In the genomic region with DNA sequence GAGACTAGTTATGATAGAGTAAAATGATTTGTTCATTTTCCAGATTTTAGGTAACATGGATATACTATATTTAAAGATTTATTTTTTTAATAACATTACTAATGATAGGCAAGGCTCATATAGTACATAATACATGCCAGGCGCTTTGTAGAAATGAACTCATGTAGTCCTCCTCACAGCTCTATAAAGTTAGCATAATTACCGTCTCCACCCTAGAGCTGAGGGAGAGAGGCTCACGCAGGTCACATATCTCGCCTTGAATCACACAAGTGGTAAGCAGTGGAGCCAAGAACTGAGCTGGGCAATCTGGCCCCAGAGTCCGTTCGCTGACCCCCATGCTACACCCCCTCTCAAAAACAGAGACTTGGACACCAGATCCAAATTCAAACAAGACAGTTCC, we compare ENCODE assay signal across 24 cellular contexts.
"Had no signal": no experiment of that assay in that cellular context is flagged by ENCODE, and none has a peak within 500 bp of the region (broad histone marks: within the 10 kb centered on the region; RNA-seq: fewer than 3 reads in every experiment).

No MANE protein-coding gene starts in this region.

- ATAC-seq: esophagus mucosa; heart left ventricle; left lung; lower lobe of right lung; natural killer cell treated with Interleukin-12 subunit alpha and Interleukin-12 subunit beta and Interleukin-15 and Interleukin-18, amount 100 ng/mL, for 72 hours; right lobe of liver; stimulated activated memory B cell treated with anti-CD40 and anti-IgM and Interleukin-4, amounts not matched to agents 10 μg/mL and 1 μg/mL and 100 μg/mL, for 72 hours had no signal

- H3K9ac ChIP-seq: parathyroid adenoma had no signal

- H3K36me3 ChIP-seq: left lung, lower lobe of right lung, prostate gland, right lobe of liver had no signal

- H2AFZ ChIP-seq: parathyroid adenoma had no signal

- H3K79me2 ChIP-seq: parathyroid adenoma had no signal

- DNase-seq: cerebellar nuclear complex; effector CD4-positive, alpha-beta T cell; heart left ventricle; hippocampal formation; left lung; lower lobe of right lung; right lobe of liver; spleen; stimulated activated CD4-positive, alpha-beta T cell treated with anti-CD3 and anti-CD28 coated beads, Interleukin-15, amount 100 ng/mL, for 24 hours; stimulated activated CD4-positive, alpha-beta T cell treated with anti-CD3 and anti-CD28 coated beads, Interleukin-1b, Interleukin-23, amount 100 ng/mL, for 48 hours; stimulated activated CD4-positive, alpha-beta T cell treated with anti-CD3 and anti-CD28 coated beads, Interleukin-4, amount 100 ng/mL, for 24 hours had no signal

- H3K9me3 ChIP-seq: left lung, lower lobe of right lung, prostate gland, right lobe of liver, tibial nerve had no signal

- H3K4me3 ChIP-seq: coronary artery, heart left ventricle, left lung, lower lobe of right lung, prostate gland, right lobe of liver, spleen, tibial nerve had no signal

- H3K27me3 ChIP-seq: heart left ventricle, left lung, right lobe of liver, spleen, tibial nerve had no signal

- H3K27me3 Mint-ChIP-seq: natural killer cell treated with Interleukin-12 subunit alpha and Interleukin-12 subunit beta and Interleukin-15 and Interleukin-18, amount 100 ng/mL, for 72 hours; stimulated activated naive CD8-positive, alpha-beta T cell treated with anti-CD3 and anti-CD28 coated beads, Interleukin-15, Interleukin-2, amounts not matched to agents 100 ng/mL and 50 ng/mL, for 24 hours had no signal

- FAIRE-seq: endometrium, frontal cortex, islet of Langerhans had no signal

- H3K27ac Mint-ChIP-seq: memory B cell; mesothelial cell of epicardium; natural killer cell treated with Interleukin-12 subunit alpha and Interleukin-12 subunit beta and Interleukin-15 and Interleukin-18, amount 100 ng/mL, for 72 hours; stimulated activated memory B cell treated with anti-CD40 and anti-IgM and Interleukin-4, amounts not matched to agents 10 μg/mL and 1 μg/mL and 100 μg/mL, for 72 hours; stimulated activated naive CD8-positive, alpha-beta T cell treated with anti-CD3 and anti-CD28 coated beads, Interleukin-15, Interleukin-2, amounts not matched to agents 100 ng/mL and 50 ng/mL, for 24 hours had no signal

- H3K27ac ChIP-seq: left lung, lower lobe of right lung, parathyroid adenoma, prostate gland, right lobe of liver, spleen, tibial nerve had no signal

- H3K4me3 Mint-ChIP-seq: memory B cell; mesothelial cell of epicardium; natural killer cell treated with Interleukin-12 subunit alpha and Interleukin-12 subunit beta and Interleukin-15 and Interleukin-18, amount 100 ng/mL, for 72 hours; stimulated activated memory B cell treated with anti-CD40 and anti-IgM and Interleukin-4, amounts not matched to agents 10 μg/mL and 1 μg/mL and 100 μg/mL, for 72 hours; stimulated activated naive CD8-positive, alpha-beta T cell treated with anti-CD3 and anti-CD28 coated beads, Interleukin-15, Interleukin-2, amounts not matched to agents 100 ng/mL and 50 ng/mL, for 24 hours had no signal
